24 cellular contexts compared by ENCODE assay signal in the genomic region with DNA sequence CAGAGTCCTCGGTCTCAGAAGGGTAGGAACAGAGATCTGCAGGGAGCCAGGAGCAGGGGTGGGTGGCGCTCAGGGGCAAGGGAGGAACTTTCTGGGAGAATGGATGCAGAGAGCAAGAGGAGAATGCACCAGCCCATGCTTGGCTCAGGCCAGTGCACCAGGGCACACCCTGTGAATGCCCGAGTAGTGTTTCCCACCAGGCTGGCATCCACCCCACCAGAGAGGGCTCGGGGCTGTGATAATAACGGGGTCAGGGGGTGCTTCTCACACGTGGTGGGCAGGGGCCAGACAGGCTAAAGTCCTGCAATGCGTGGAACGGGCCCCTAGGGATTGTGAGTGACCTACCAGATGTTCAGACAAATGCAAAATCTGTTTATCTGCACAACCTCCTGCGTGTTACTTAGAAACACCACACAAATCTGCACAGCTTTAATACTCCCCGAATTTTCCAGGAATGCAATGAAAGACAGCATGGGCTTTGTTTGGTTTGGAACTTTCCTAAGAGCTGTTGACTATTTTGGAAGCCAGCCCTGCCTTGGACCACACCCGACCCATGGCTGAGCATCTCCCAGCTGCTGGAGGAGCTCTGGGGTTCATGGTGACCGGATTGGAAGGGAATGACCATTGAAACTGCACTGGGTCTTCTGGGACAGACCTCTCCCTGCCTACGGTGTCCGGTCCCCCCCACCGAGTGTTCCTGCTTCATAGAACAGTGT.
DNase-seq lines count a peak whose midpoint lies in the region; ATAC-seq and TF ChIP-seq lines count a peak whose summit lies in the region.
"Had no signal": no experiment of that assay in that cellular context is flagged by ENCODE, and none has a peak within 500 bp of the region (broad histone marks: within the 10 kb centered on the region; RNA-seq: fewer than 3 reads in every experiment).

No MANE protein-coding gene starts in this region.

- peaks cover 28% of the 10 kb centered on the region for H3K4me1 Mint-ChIP-seq in neural crest cell
- H3K4me1 Mint-ChIP-seq: naive thymus-derived CD8-positive, alpha-beta T cell had no signal

- H3F3A ChIP-seq in PC-3 (ENCODE audit: low read length, unreplicated experiment) = no peaks in the 10 kb centered on the region

- CTCF ChIA-PET in PC-3 (lab: Charles Lee) = interaction anchor here (0.6 kb wide), 1 partner anchor 203 kb away, joined by 3 read pairs; no protein-coding TSS in a partner anchor

- H3K4me3 ChIP-seq in adipocyte (ENCODE audit: low read length) (no peak overlapping the region), heart right ventricle (no peak overlapping the region), PC-3 (ENCODE audit: low read length) (no peak overlapping the region)
- H3K4me3 ChIP-seq: A549, body of pancreas, hepatocyte, spleen, upper lobe of left lung had no signal

- peaks cover 2% of the 10 kb centered on the region for H3K9me3 Mint-ChIP-seq in neural crest cell

- ATAC-seq in heart right ventricle (peak in 7 of 8 donors; percentile 38 to 86 (median 54)), PC-3 (no peak), GM18868 (IDR thresholded peaks at IDR 0.05; ENCODE audit: unreplicated experiment) (no peak)
- ATAC-seq: A549; body of pancreas; naive thymus-derived CD8-positive, alpha-beta T cell had no signal

- H3K36me3 ChIP-seq in adipocyte (ENCODE audit: control insufficient read depth, insufficient read depth, low read length, severe bottlenecking) (no peaks in the 10 kb centered on the region), heart right ventricle (no peaks in the 10 kb centered on the region), PC-3 (ENCODE audit: low read depth, low read length) (no peaks in the 10 kb centered on the region)
- H3K36me3 ChIP-seq: BE2C, spleen, upper lobe of left lung had no signal

- H3K27ac Mint-ChIP-seq in neural crest cell (ENCODE audit: unreplicated experiment) = peak overlapping the region; percentile 71
- H3K27ac Mint-ChIP-seq: naive thymus-derived CD8-positive, alpha-beta T cell had no signal

- no peaks in the 10 kb centered on the region for H4K20me1 ChIP-seq in PC-3 (ENCODE audit: low read length)

- intact Hi-C loops in heart right ventricle (cut with DNase I) = no loop called here
- intact Hi-C loops in PC-3 (cut with micrococcal nuclease) = no loop called here

- no peak overlapping the region for H2AFZ ChIP-seq in PC-3 (ENCODE audit: low read length)
- H2AFZ ChIP-seq: hepatocyte had no signal

- no peaks in the 10 kb centered on the region for H3K27me3 Mint-ChIP-seq in neural crest cell (ENCODE audit: low read depth)

- peaks cover 9% of the 10 kb centered on the region for H3K4me1 ChIP-seq in adipocyte (ENCODE audit: control insufficient read depth, insufficient read depth, low read length)
- H3K4me1 ChIP-seq in heart right ventricle = no peaks in the 10 kb centered on the region
- H3K4me1 ChIP-seq in PC-3 (ENCODE audit: insufficient read depth, low read length) = no peaks in the 10 kb centered on the region
- H3K4me1 ChIP-seq: A549, BE2C, body of pancreas, spleen, upper lobe of left lung had no signal

- H3K9me3 ChIP-seq in adipocyte (ENCODE audit: control insufficient read depth, low read length) (no peaks in the 10 kb centered on the region), heart right ventricle (no peaks in the 10 kb centered on the region), PC-3 (ENCODE audit: low read length) (no peaks in the 10 kb centered on the region)
- H3K9me3 ChIP-seq: A549, BE2C, body of pancreas, upper lobe of left lung had no signal

- no peaks in the 10 kb centered on the region for H3K79me2 ChIP-seq in PC-3 (ENCODE audit: low read length)
- H3K79me2 ChIP-seq: hepatocyte had no signal

- peaks cover 2% of the 10 kb centered on the region for H3K36me3 Mint-ChIP-seq in neural crest cell (ENCODE audit: low read depth)
- H3K36me3 Mint-ChIP-seq: naive thymus-derived CD8-positive, alpha-beta T cell had no signal

- H3K27ac ChIP-seq in heart right ventricle = no peak overlapping the region
- no peak overlapping the region for H3K27ac ChIP-seq in PC-3 (ENCODE audit: low read length)
- H3K27ac ChIP-seq: A549, body of pancreas, hepatocyte, spleen, upper lobe of left lung, VCaP had no signal

- H3K4me3 Mint-ChIP-seq in neural crest cell = no peak overlapping the region
- H3K4me3 Mint-ChIP-seq: naive thymus-derived CD8-positive, alpha-beta T cell had no signal

- POLR2A ChIA-PET in PC-3 (lab: Charles Lee; ENCODE audit: unreplicated experiment) = no interaction called here

- DNase-seq in AG20443 (ENCODE audit: low spot score) (peak; percentile 63), adipocyte (ENCODE audit: low read depth) (peak; percentile 34), heart right ventricle (peak in 1 of 2 donors; percentile 26), neural crest cell (ENCODE audit: low read depth, low spot score) (no peak), PC-3 (no peak), OCI-M1 (lab: John Stamatoyannopoulos, UW) (no peak), H4 (ENCODE audit: low spot score) (no peak)
- DNase-seq: activated CD4-positive, alpha-beta T cell treated with anti-CD3 and anti-CD28 coated beads for 48 hours; activated naive CD4-positive, alpha-beta T cell; activated T-cell treated with anti-CD3 and anti-CD28 coated beads, Interleukin-2, amount 50 U/mL, for 48 hours; BE2C; body of pancreas; foreskin melanocyte; KBM-7; naive thymus-derived CD8-positive, alpha-beta T cell; NCI-H1436; NCI-H2107; SHP77; spleen; upper lobe of left lung had no signal

- H3K9ac ChIP-seq in adipocyte (ENCODE audit: low read length) (no peak overlapping the region), PC-3 (ENCODE audit: low read length) (no peak overlapping the region)

- no peak overlapping the region for H3K4me2 ChIP-seq in PC-3 (ENCODE audit: low read length)
- H3K4me2 ChIP-seq: A549, hepatocyte had no signal

- WGBS in heart right ventricle, 2 donors = 52 to 66% methylated on average over 15 of the region's 15 CpGs

- H3K9me2 ChIP-seq in PC-3 (replicated peaks; ENCODE audit: low read length) = no peaks in the 10 kb centered on the region

- TF ChIP-seq CTCF in heart right ventricle (IDR thresholded peaks at IDR 0.05) (no peak), neural crest cell (conservative IDR thresholded peaks at IDR 0.05) (no peak), PC-3 (conservative IDR thresholded peaks at IDR 0.05; ENCODE audit: low read depth, low read length) (no peak)

- no TSS peak for BruUV-seq in PC-3 (replicated peaks; lab: Mats Ljungman, UMichigan)

- H3K27me3 ChIP-seq in adipocyte (replicated peaks; ENCODE audit: control insufficient read depth, insufficient read depth, low read length) (no peaks in the 10 kb centered on the region), heart right ventricle (peaks cover 0 to 71% (median 11%) of the 10 kb centered on the region in 7 donors), PC-3 (ENCODE audit: low read length) (no peaks in the 10 kb centered on the region)
- H3K27me3 ChIP-seq: body of pancreas, hepatocyte had no signal

Comparison
In these comparisons a context has a peak if more than half of its experiments do, and no peak if none do; other contexts are left out.
1. DNase-seq: peak in AG20443 (single experiment) and adipocyte (single experiment); none in neural crest cell (single experiment), PC-3 (single experiment), OCI-M1 (single experiment) and H4 (single experiment).
2. ATAC-seq: peak in heart right ventricle (7 of 8); none in PC-3 (single experiment) and GM18868 (single experiment).